ENCODE assay signal across 18 cellular contexts in genomic region chr17:57963149-57963511, GRCh38.
"Had no signal": no experiment of that assay in that cellular context is flagged by ENCODE, and none has a peak within 500 bp of the region (broad histone marks: within the 10 kb centered on the region; RNA-seq: fewer than 3 reads in every experiment).

No MANE protein-coding gene starts in this region.

- H3K27ac ChIP-seq: SJSA1, SK-N-MC had no signal

- H3K9me3 ChIP-seq: MG63, SJSA1 had no signal

- DNase-seq: Karpas-422, KG1, MG63, NCI-H1092, NCI-H1105 treated with DMSO at 0.1 percent for 48 hours, NCI-H1417 treated with DMSO at 0.1 percent for 48 hours, NCI-H146, NCI-H187, NCI-H2029, NCI-H2081 treated with DMSO at 0.1 percent for 48 hours, NCI-H2227 treated with DMSO at 0.1 percent for 48 hours, NCI-H69, NCI-H774, Right ventricle myocardium superior, RPMI8226, SIG-M5 had no signal

- H3K4me1 ChIP-seq: SJSA1 had no signal

- H3K4me3 ChIP-seq: MG63, SJSA1, SK-N-MC had no signal

- H3K27me3 ChIP-seq: MG63, SJSA1 had no signal

- H3K36me3 ChIP-seq: MG63, SJSA1 had no signal
